ENCODE assay signal across 9 cellular contexts in genomic region chr9:127395491-127396252, GRCh38. TPM values are rescaled to one million over a fixed set of nuclear protein-coding genes. Genes with fewer than 3 reads are reported as not detected.
A peak's percentile ranks its signal among the peaks of the same experiment; 100 is the strongest.
DNase-seq lines count a peak whose midpoint lies in the region; ATAC-seq, FAIRE-seq and TF ChIP-seq lines count a peak whose summit lies in the region.
"Had no signal": no experiment of that assay in that cellular context is flagged by ENCODE, and none has a peak within 500 bp of the region (broad histone marks: within the 10 kb centered on the region; RNA-seq: fewer than 3 reads in every experiment).

No MANE protein-coding gene starts in this region.

- H4K20me1 ChIP-seq in K562 (replicated peaks; ENCODE audit: control insufficient read depth, insufficient read depth, low read length), result peaks cover 4% of the 10 kb centered on the region; the same call in 1 of the 2 replicates

- no peaks in the 10 kb centered on the region for H3K9me1 ChIP-seq in K562 (ENCODE audit: control insufficient read depth, insufficient read depth, low read length)

- intact Hi-C loops in K562 (cut with micrococcal nuclease), result loop anchor here (5.0 kb wide), 1 partner anchor 178 kb away; no protein-coding TSS in a partner anchor

- H3K27me3 ChIP-seq in ACC112 (ENCODE audit: insufficient read depth, low read length) (no peaks in the 10 kb centered on the region; the same call in 1 of the 2 replicates), K562 (ENCODE audit: control insufficient read depth in 2 of 2, insufficient read depth in 2 of 2, low read length in 2 of 2) (no peaks in the 10 kb centered on the region; a peak in 1 of 5 replicates), mucosa of rectum (ENCODE audit: control insufficient read depth in 2 of 2, insufficient read depth in 2 of 2, low read length in 2 of 2) (no peaks in the 10 kb centered on the region)

- WGBS in K562 (ENCODE audit: insufficient coverage, low coverage, missing lambda C conversion rate), result 27% methylated on average over 7 of the region's 7 CpGs

- CTCF ChIA-PET in K562 (lab: Yijun Ruan, JAX; ENCODE audit: low intra/inter-chr PET ratio), result no interaction called here

- H3K4me1 ChIP-seq in ACC112 (ENCODE audit: control insufficient read depth, insufficient read depth, low read length, unreplicated experiment), result no peaks in the 10 kb centered on the region
- H3K4me1 ChIP-seq in K562 (replicated peaks in 1 of 2; ENCODE audit: control insufficient read depth in 2 of 2, insufficient read depth in 2 of 2, low read length in 2 of 2), result peaks cover 17 to 27% of the 10 kb centered on the region in 2 experiments; a peak in 3 of 5 replicates
- H3K4me1 ChIP-seq in mucosa of rectum (ENCODE audit: control insufficient read depth in 2 of 2, insufficient read depth in 2 of 2, low read length in 2 of 2), result peaks cover 16% of the 10 kb centered on the region in 2 donors

- no peaks in the 10 kb centered on the region for H3K36me3 ChIP-seq in ACC112 (ENCODE audit: insufficient read depth, low read length)
- no peaks in the 10 kb centered on the region for H3K36me3 ChIP-seq in K562 (ENCODE audit: control insufficient read depth, insufficient read depth, low read length)
- no peaks in the 10 kb centered on the region for H3K36me3 ChIP-seq in mucosa of rectum (ENCODE audit: control insufficient read depth in 2 of 2, insufficient read depth in 2 of 2, low read length in 2 of 2)

- ATAC-seq in K562 (no peak), GM18505 (IDR thresholded peaks at IDR 0.05; ENCODE audit: unreplicated experiment) (no peak), HG03442 (IDR thresholded peaks at IDR 0.05; ENCODE audit: unreplicated experiment) (no peak)

- H3K9me3 ChIP-seq in K562 (replicated peaks; ENCODE audit: control insufficient read depth, insufficient read depth, low read depth, low read length) (no peaks in the 10 kb centered on the region), mucosa of rectum (ENCODE audit: control insufficient read depth in 2 of 2, low read length in 2 of 2) (no peaks in the 10 kb centered on the region)

- H3K4me3 ChIP-seq in ACC112 (ENCODE audit: low read depth, low read length) (peak overlapping the region; percentile 94; the same call in 1 of the 2 replicates), K562 (no peak overlapping the region), mucosa of rectum (ENCODE audit: low read length in 2 of 2) (peak overlapping the region; percentile 79)

- no peak for TF ChIP-seq POLR2A in K562 (conservative IDR thresholded peaks at IDR 0.05)
- TF ChIP-seq POLR2A in GM18505 (IDR thresholded peaks at IDR 0.05; ENCODE audit: borderline replicate concordance, extremely low read depth, insufficient read depth, insufficient read length), result no peak

- H3K27ac ChIP-seq in ACC112 (ENCODE audit: low read depth, low read length) (no peak overlapping the region), K562 (ENCODE audit: extremely low read depth, low read depth, low read length) (no peak overlapping the region), mucosa of rectum (ENCODE audit: low read depth in 2 of 2, low read length in 2 of 2) (peak overlapping the region in 1 of 2 donors; percentile 45)

- POLR2A ChIA-PET in K562 (lab: Yijun Ruan, JAX), result interaction anchor here (1.1 to 1.3 kb wide), 2 partner anchors 17 to 56 kb away, joined by 3 to 7 read pairs; partner anchors contain the start of genes LRSAM1 and RPL12

- no TSS peak for BruUV-seq in K562 (replicated peaks; lab: Mats Ljungman, UMichigan)

- in situ Hi-C loops in K562 (cut with MboI), result no loop called here

- H3K79me2 ChIP-seq in ACC112 (ENCODE audit: control insufficient read depth, insufficient read depth, low read length, unreplicated experiment) (no peaks in the 10 kb centered on the region), K562 (ENCODE audit: control insufficient read depth, insufficient read depth, low read length) (no peaks in the 10 kb centered on the region)

- DNase-seq in HT1080 (ENCODE audit: low read depth) (peak; percentile 18), K562 (ENCODE audit: extremely low read depth in 1 of 4, low spot score in 3 of 4) (no peak), NCI-H446 treated with DMSO at 0.1 percent for 48 hours (lab: John Stamatoyannopoulos, UW) (no peak), COR-L47 (lab: John Stamatoyannopoulos, UW) (no peak)
- DNase-seq: activated CD4-positive, CD25-positive, alpha-beta regulatory T cell treated with anti-CD3 and anti-CD28 coated beads, Interleukin-2, amount 50 U/mL, for 72 hours had no signal

- no peak for TF ChIP-seq CTCF in K562 (IDR thresholded peaks at IDR 0.05 in 2 of 3, conservative IDR thresholded peaks at IDR 0.05 in 1 of 3; ENCODE audit: insufficient read depth in 2 of 3, low read depth in 1 of 3, low read length in 3 of 3)

- H2AFZ ChIP-seq in ACC112 (ENCODE audit: low read length, unreplicated experiment) (no peak overlapping the region), K562 (ENCODE audit: low read depth, low read length) (peak overlapping the region; percentile 96)

- FAIRE-seq in K562 (lab: Jason Lieb, UNC), result peak; percentile 49

- H3K4me2 ChIP-seq in K562 (ENCODE audit: insufficient read depth, low read length), result peak overlapping the region; percentile 86

- H3K9ac ChIP-seq in K562 (ENCODE audit: insufficient read depth in 1 of 2, low read depth in 2 of 2, low read length in 2 of 2) (peak overlapping the region in 1 of 2 experiments; percentile 76; a peak in 1 of 4 replicates), mucosa of rectum (ENCODE audit: low read depth in 1 of 2, low read length in 2 of 2) (peak overlapping the region; percentile 66 to 69)

- no peak for TF ChIP-seq EP300 in K562 (IDR thresholded peaks at IDR 0.05; ENCODE audit: low read length)

- no peak for TF ChIP-seq RAD21 in K562 (CRISPR knock-in tag; conservative IDR thresholded peaks at IDR 0.05 in 1 of 2, IDR thresholded peaks at IDR 0.05 in 1 of 2)

RNA-seq across cellular contexts. Expression of gene SLC2A8, which starts 1.3 kb away (rescaled TPM):
- 5.1 and 8.9 TPM in 2 replicates for total RNA-seq in HT1080 (2014; rRNA removed; shearing (Covaris generic))
- polyA plus RNA-seq in HT1080 (2015; cell fraction: cytosol; rRNA removed), result 5.3 and 5.8 TPM in 2 replicates
- polyA plus RNA-seq in HT1080 (2015; cell fraction: nucleus; rRNA removed), result 6.4 and 8.5 TPM in 2 replicates
- 9.0 and 31.6 TPM in 2 replicates for total RNA-seq in K562 (2011; cell fraction: chromatin; rRNA removed; ENCODE audit: low replicate concordance)
- 24.8 and 24.9 TPM in 2 replicates for total RNA-seq in K562 (2011; cell fraction: nucleolus; rRNA removed)
- total RNA-seq in K562 (2011; cell fraction: nucleoplasm; rRNA removed), result 12.1 and 16.1 TPM in 2 replicates
- 9.7 and 12.6 TPM in 2 replicates for total RNA-seq in K562 (2014; rRNA removed)
- 1.6 and 2.4 TPM in 2 replicates for total RNA-seq in K562 (2014; rRNA removed; fragmentation: Illumina TruSeq; extraction: Trizol)
- 5.2 and 6.7 TPM in 2 replicates for total RNA-seq in K562 (2015; rRNA removed; fragmentation: Illumina TruSeq; extraction: Trizol)
- total RNA-seq in K562 (2021), result 10.3 and 12.9 TPM in 2 replicates
- 5.4 and 8.1 TPM in 2 replicates for polyA plus RNA-seq in K562 (2011; rRNA removed)
- polyA plus RNA-seq in K562 (2011; cell fraction: cytosol; rRNA removed), result 7.3 and 17.7 TPM in 2 replicates
- 22.0 and 29.9 TPM in 2 replicates for polyA plus RNA-seq in K562 (2011; cell fraction: nucleus; rRNA removed)
- 6.4 and 7.8 TPM in 2 replicates for polyA plus RNA-seq in K562 (2012)
- polyA plus RNA-seq in K562 (2014; fragmentation: Illumina TruSeq; extraction: Trizol), result 3.6 and 6.2 TPM in 2 replicates
- 1 to 10 TPM in 1 of 2 experiments, under 1 TPM in 1; 0.13 to 1.1 TPM for polyA plus RNA-seq in K562 (2014; fragmentation: Nextera tagmentation; extraction: Ambion mirVana)
- polyA plus RNA-seq in K562 (2014; rRNA removed), result 9.9 and 10.4 TPM in 2 replicates
- 2.7 and 2.9 TPM in 2 replicates for polyA minus RNA-seq in K562 (2011; rRNA and poly(A)+ RNA removed)
- polyA minus RNA-seq in K562 (2011; cell fraction: cytosol; rRNA and poly(A)+ RNA removed), result 6.7 and 7.1 TPM in 2 replicates
- 8.3 and 8.9 TPM in 2 replicates for polyA minus RNA-seq in K562 (2011; cell fraction: nucleus; rRNA and poly(A)+ RNA removed)

RNA-seq across cellular contexts. Expression of gene ZNF79, which starts 28.5 kb away (rescaled TPM):
- total RNA-seq in HT1080 (2014; rRNA removed; shearing (Covaris generic)), result 9.8 and 10.9 TPM in 2 replicates
- 4.4 and 4.7 TPM in 2 replicates for polyA plus RNA-seq in HT1080 (2015; cell fraction: cytosol; rRNA removed)
- 7.4 and 10.4 TPM in 2 replicates for polyA plus RNA-seq in HT1080 (2015; cell fraction: nucleus; rRNA removed)
- total RNA-seq in K562 (2011; cell fraction: chromatin; rRNA removed; ENCODE audit: low replicate concordance), result 23.5 and 37.2 TPM in 2 replicates
- 21.8 and 28.7 TPM in 2 replicates for total RNA-seq in K562 (2011; cell fraction: nucleolus; rRNA removed)
- total RNA-seq in K562 (2011; cell fraction: nucleoplasm; rRNA removed), result 13.2 and 19.8 TPM in 2 replicates
- total RNA-seq in K562 (2014; rRNA removed) (6.0 and 6.6 TPM in 2 replicates), K562 (2014; rRNA removed; fragmentation: Illumina TruSeq; extraction: Trizol) (5.3 and 5.6 TPM in 2 replicates), K562 (2015; rRNA removed; fragmentation: Illumina TruSeq; extraction: Trizol) (6.3 and 7.0 TPM in 2 replicates), K562 (2021) (6.3 and 6.4 TPM in 2 replicates)
- polyA plus RNA-seq in K562 (2011; rRNA removed) (2.7 and 3.4 TPM in 2 replicates), K562 (2014; fragmentation: Illumina TruSeq; extraction: Trizol) (4.1 and 4.3 TPM in 2 replicates), K562 (2014; fragmentation: Nextera tagmentation; extraction: Ambion mirVana) (under 1 TPM; 0.62 to 0.70 TPM), K562 (2014; rRNA removed) (3.7 and 5.1 TPM in 2 replicates)
- polyA plus RNA-seq in K562 (2011; cell fraction: cytosol; rRNA removed), result 2.5 and 2.8 TPM in 2 replicates
- 3.9 and 4.7 TPM in 2 replicates for polyA plus RNA-seq in K562 (2011; cell fraction: nucleus; rRNA removed)
- 3.0 and 3.1 TPM in 2 replicates for polyA plus RNA-seq in K562 (2012)
- 13.0 and 14.1 TPM in 2 replicates for polyA minus RNA-seq in K562 (2011; rRNA and poly(A)+ RNA removed)
- polyA minus RNA-seq in K562 (2011; cell fraction: cytosol; rRNA and poly(A)+ RNA removed), result 5.1 and 5.7 TPM in 2 replicates
- 9.2 and 10.7 TPM in 2 replicates for polyA minus RNA-seq in K562 (2011; cell fraction: nucleus; rRNA and poly(A)+ RNA removed)

RNA-seq across cellular contexts. Expression of gene RPL12, which starts 55.5 kb away (rescaled TPM):
- 1,981 and 2,351 TPM in 2 replicates for total RNA-seq in HT1080 (2014; rRNA removed; shearing (Covaris generic))
- 4,320 and 4,665 TPM in 2 replicates for polyA plus RNA-seq in HT1080 (2015; cell fraction: cytosol; rRNA removed)
- 982 and 1,041 TPM in 2 replicates for polyA plus RNA-seq in HT1080 (2015; cell fraction: nucleus; rRNA removed)
- total RNA-seq in K562 (2011; cell fraction: chromatin; rRNA removed; ENCODE audit: low replicate concordance), result 400 and 555 TPM in 2 replicates
- total RNA-seq in K562 (2011; cell fraction: nucleolus; rRNA removed), result 648 and 678 TPM in 2 replicates
- 701 and 1,157 TPM in 2 replicates for total RNA-seq in K562 (2011; cell fraction: nucleoplasm; rRNA removed)
- total RNA-seq in K562 (2014; rRNA removed), result 1,796 and 1,973 TPM in 2 replicates
- total RNA-seq in K562 (2014; rRNA removed; fragmentation: Illumina TruSeq; extraction: Trizol), result 2,499 and 2,531 TPM in 2 replicates
- 3,220 and 3,261 TPM in 2 replicates for total RNA-seq in K562 (2015; rRNA removed; fragmentation: Illumina TruSeq; extraction: Trizol)
- total RNA-seq in K562 (2021), result 1,614 and 1,743 TPM in 2 replicates
- polyA plus RNA-seq in K562 (2011; rRNA removed), result 2,587 and 3,088 TPM in 2 replicates
- polyA plus RNA-seq in K562 (2011; cell fraction: cytosol; rRNA removed), result 2,689 and 4,292 TPM in 2 replicates
- 951 and 1,340 TPM in 2 replicates for polyA plus RNA-seq in K562 (2011; cell fraction: nucleus; rRNA removed)
- polyA plus RNA-seq in K562 (2012), result 1,770 and 3,341 TPM in 2 replicates
- 4,080 and 4,558 TPM in 2 replicates for polyA plus RNA-seq in K562 (2014; fragmentation: Illumina TruSeq; extraction: Trizol)
- polyA plus RNA-seq in K562 (2014; fragmentation: Nextera tagmentation; extraction: Ambion mirVana), result 1,000 to 10,000 TPM; 2,219 to 2,376 TPM
- polyA plus RNA-seq in K562 (2014; rRNA removed), result 2,953 and 3,005 TPM in 2 replicates
- 933 and 1,147 TPM in 2 replicates for polyA minus RNA-seq in K562 (2011; rRNA and poly(A)+ RNA removed)
- polyA minus RNA-seq in K562 (2011; cell fraction: cytosol; rRNA and poly(A)+ RNA removed), result 732 and 781 TPM in 2 replicates
- 303 and 594 TPM in 2 replicates for polyA minus RNA-seq in K562 (2011; cell fraction: nucleus; rRNA and poly(A)+ RNA removed)

RNA-seq across cellular contexts. Expression of gene LRSAM1, which starts 55.6 kb away (rescaled TPM):
- total RNA-seq in HT1080 (2014; rRNA removed; shearing (Covaris generic)), result 13.0 and 13.2 TPM in 2 replicates
- 12.0 and 12.7 TPM in 2 replicates for polyA plus RNA-seq in HT1080 (2015; cell fraction: cytosol; rRNA removed)
- 36.8 and 44.0 TPM in 2 replicates for polyA plus RNA-seq in HT1080 (2015; cell fraction: nucleus; rRNA removed)
- 55.1 and 93.1 TPM in 2 replicates for total RNA-seq in K562 (2011; cell fraction: chromatin; rRNA removed; ENCODE audit: low replicate concordance)
- total RNA-seq in K562 (2011; cell fraction: nucleolus; rRNA removed), result 44.6 and 44.7 TPM in 2 replicates
- 34.8 and 38.2 TPM in 2 replicates for total RNA-seq in K562 (2011; cell fraction: nucleoplasm; rRNA removed)
- total RNA-seq in K562 (2014; rRNA removed) (9.0 and 9.9 TPM in 2 replicates), K562 (2014; rRNA removed; fragmentation: Illumina TruSeq; extraction: Trizol) (3.2 and 4.1 TPM in 2 replicates), K562 (2015; rRNA removed; fragmentation: Illumina TruSeq; extraction: Trizol) (4.6 and 5.5 TPM in 2 replicates), K562 (2021) (16.2 and 16.9 TPM in 2 replicates)
- polyA plus RNA-seq in K562 (2011; rRNA removed) (4.7 and 6.1 TPM in 2 replicates), K562 (2014; fragmentation: Illumina TruSeq; extraction: Trizol) (6.2 and 7.4 TPM in 2 replicates), K562 (2014; fragmentation: Nextera tagmentation; extraction: Ambion mirVana) (under 1 TPM; 0.07 to 0.32 TPM), K562 (2014; rRNA removed) (8.5 and 11.3 TPM in 2 replicates)
- 3.1 and 6.4 TPM in 2 replicates for polyA plus RNA-seq in K562 (2011; cell fraction: cytosol; rRNA removed)
- polyA plus RNA-seq in K562 (2011; cell fraction: nucleus; rRNA removed), result 20.1 and 28.5 TPM in 2 replicates
- 6.8 and 13.7 TPM in 2 replicates for polyA plus RNA-seq in K562 (2012)
- polyA minus RNA-seq in K562 (2011; rRNA and poly(A)+ RNA removed), result 8.0 and 9.1 TPM in 2 replicates
- polyA minus RNA-seq in K562 (2011; cell fraction: cytosol; rRNA and poly(A)+ RNA removed), result 5.1 and 7.0 TPM in 2 replicates
- 14.7 and 16.1 TPM in 2 replicates for polyA minus RNA-seq in K562 (2011; cell fraction: nucleus; rRNA and poly(A)+ RNA removed)
